ENCODE assay signal across 8 cellular contexts in the genomic region with DNA sequence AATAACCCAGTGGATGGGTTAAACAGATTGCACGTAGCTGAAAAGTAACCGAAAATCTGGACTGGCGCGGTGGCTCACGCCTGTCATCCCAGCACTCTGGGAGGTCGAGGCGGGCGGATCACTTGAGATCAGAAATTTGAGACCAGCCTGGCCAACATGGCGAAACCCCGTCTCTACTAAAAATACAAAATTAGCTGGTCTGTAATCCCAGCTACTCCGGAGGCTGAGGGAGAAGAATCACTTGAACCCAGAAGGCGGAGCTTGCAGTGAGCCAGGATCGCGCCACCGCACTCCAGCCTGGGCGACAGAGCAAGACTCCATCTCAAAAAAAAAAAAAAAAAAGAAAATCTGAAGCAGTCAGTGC. TPM values are rescaled to one million over a fixed set of nuclear protein-coding genes. Genes with fewer than 3 reads are reported as not detected.
DNase-seq lines count a peak whose midpoint lies in the region; ATAC-seq, FAIRE-seq and TF ChIP-seq lines count a peak whose summit lies in the region.
"Not testable (repeated sequence)": the region's sequence is repeated elsewhere in the genome, so short reads cannot be mapped to it uniquely, and the experiment has no call there.

No MANE protein-coding gene starts in this region.

- H3K79me2 ChIP-seq in Loucy (ENCODE audit: insufficient read depth, low read length) (peaks cover 37% of the 10 kb centered on the region), GM12878 (ENCODE audit: control insufficient read depth, insufficient read depth, low read length) (peaks cover 35% of the 10 kb centered on the region)

- ATAC-seq in GM21576 (IDR thresholded peaks at IDR 0.05; ENCODE audit: unreplicated experiment) (peak; percentile 5), T-helper 17 cell (peak; percentile 43), GM12878 (peak; percentile 48)
- not testable (repeated sequence) for ATAC-seq in gastroesophageal sphincter

- H2AFZ ChIP-seq in Loucy (ENCODE audit: low read length) (peak overlapping the region; percentile 88), GM12878 (ENCODE audit: control insufficient read depth, low read depth, low read length) (peak overlapping the region; percentile 95)

- H3K4me3 ChIP-seq in AG09309 (ENCODE audit: control insufficient read depth, low read depth, low read length): peak overlapping the region; percentile 96
- peak overlapping the region; percentile 86 for H3K4me3 ChIP-seq in Loucy (ENCODE audit: low read length, poor library complexity, severe bottlenecking)
- peak overlapping the region; percentile 97 for H3K4me3 ChIP-seq in GM12878
- peak overlapping the region; percentile 77 to 94 for H3K4me3 ChIP-seq in gastroesophageal sphincter
- H3K4me3 ChIP-seq in mucosa of stomach (ENCODE audit: low read length): peak overlapping the region; percentile 64

- TF ChIP-seq POLR2A in GM12878 (IDR thresholded peaks at IDR 0.05; ENCODE audit: low read depth, low read length); gastroesophageal sphincter (IDR thresholded peaks at IDR 0.05): not testable (repeated sequence)

- H3K4me1 ChIP-seq in Loucy (ENCODE audit: insufficient read depth, low read length, poor library complexity, severe bottlenecking): not testable (repeated sequence)
- H3K4me1 ChIP-seq in GM12878 (ENCODE audit: control insufficient read depth, insufficient read depth, low read length) (peaks cover 14% of the 10 kb centered on the region), gastroesophageal sphincter (peaks cover 3 to 45% (median 22%) of the 10 kb centered on the region in 3 donors), mucosa of stomach (ENCODE audit: control insufficient read depth, insufficient read depth, low read length) (peaks cover 26% of the 10 kb centered on the region)

- not testable (repeated sequence) for H3K36me3 Mint-ChIP-seq in T-helper 17 cell (ENCODE audit: low read depth)

- intact Hi-C loops in GM12878 (cut with micrococcal nuclease; ENCODE audit: unreplicated experiment): loop anchor here (5.0 kb wide), 1 partner anchor 67 kb away; a partner anchor contains a TSS

- H3K4me1 Mint-ChIP-seq in T-helper 17 cell: peaks cover 24% of the 10 kb centered on the region

- H4K20me1 ChIP-seq in Loucy (ENCODE audit: insufficient read depth, low read length, poor library complexity, severe bottlenecking): peaks cover 16% of the 10 kb centered on the region
- not testable (repeated sequence) for H4K20me1 ChIP-seq in GM12878 (ENCODE audit: control insufficient read depth, insufficient read depth)

- H3K9me3 ChIP-seq in Loucy (ENCODE audit: insufficient read depth, low read depth, low read length); T-helper 17 cell (ENCODE audit: control insufficient read depth, low read length, poor library complexity, severe bottlenecking); GM12878 (replicated peaks; ENCODE audit: control insufficient read depth, insufficient read depth, low read length); gastroesophageal sphincter; mucosa of stomach (ENCODE audit: control insufficient read depth, low read length): not testable (repeated sequence)

- H3K27ac ChIP-seq in GM12878 (ENCODE audit: control insufficient read depth, insufficient read depth) (peak overlapping the region; percentile 84), gastroesophageal sphincter (peak overlapping the region; percentile 30 to 99 (median 93))

- H3K27me3 Mint-ChIP-seq in T-helper 17 cell: not testable (repeated sequence)

- 2% methylated on average over 12 of the region's 16 CpGs for WGBS in GM12878 (ENCODE audit: insufficient coverage, insufficient replicate concordance, low lambda C conversion rate, missing lambda C conversion rate)
- WGBS in gastroesophageal sphincter (ENCODE audit: low coverage in 1 of 2), 2 donors: 0 to 2% methylated on average over 5 to 14 of the region's 16 CpGs

- not testable (repeated sequence) for TF ChIP-seq CTCF in AG09309 (IDR thresholded peaks at IDR 0.05; ENCODE audit: control insufficient read depth, insufficient read depth, low read depth, low read length, missing control alignments); Loucy (conservative IDR thresholded peaks at IDR 0.05; ENCODE audit: low read length); GM12878 (IDR thresholded peaks at IDR 0.05 in 2 of 3, conservative IDR thresholded peaks at IDR 0.05 in 1 of 3; ENCODE audit: control insufficient read depth in 2 of 3, extremely low read depth in 1 of 3, insufficient read depth in 1 of 3, low read depth in 3 of 3, low read length in 3 of 3); gastroesophageal sphincter (IDR thresholded peaks at IDR 0.05)

- FAIRE-seq in GM12878 (lab: Jason Lieb, UNC): peak; percentile 13

- SMC1A ChIA-PET in GM12878 (lab: Charles Lee; ENCODE audit: uncharacterized antibody, unreplicated experiment): not testable (repeated sequence)

- H3K4me3 Mint-ChIP-seq in T-helper 17 cell: peak overlapping the region; percentile 99

- H3F3A ChIP-seq in Loucy (ENCODE audit: low read depth): not testable (repeated sequence)

- peaks cover 14% of the 10 kb centered on the region; the same call in 1 of the 2 replicates for H3K36me3 ChIP-seq in Loucy (ENCODE audit: insufficient read depth, low read length)
- peaks cover 7 to 17% of the 10 kb centered on the region in 2 experiments for H3K36me3 ChIP-seq in GM12878 (ENCODE audit: control insufficient read depth in 2 of 2, insufficient read depth in 2 of 2, low read length in 1 of 2)
- peaks cover 0 to 21% of the 10 kb centered on the region in 2 donors for H3K36me3 ChIP-seq in gastroesophageal sphincter
- not testable (repeated sequence) for H3K36me3 ChIP-seq in mucosa of stomach (ENCODE audit: control insufficient read depth, insufficient read depth, low read length)

- CTCF ChIA-PET in GM12878 (lab: Yijun Ruan, JAX): interaction anchor here (0.6 to 2.0 kb wide), 13 partner anchors 10 to 436 kb away, joined by 3 to 14 read pairs (median 4); a partner anchor contains a TSS

- DNase-seq in AG09309 (ENCODE audit: low read depth); T-helper 17 cell; GM12878 (ENCODE audit: low read depth, low spot score): not testable (repeated sequence)
- DNase-seq in stimulated activated CD4-positive, alpha-beta T cell treated with anti-CD3 and anti-CD28 coated beads, Interleukin-2, amount 100 ng/mL, for 4 hours (ENCODE audit: low read depth): peak; percentile 16

- BruUV-seq in GM12878 (replicated peaks; lab: Mats Ljungman, UMichigan): not testable (repeated sequence)

- H3K9ac ChIP-seq in Loucy (ENCODE audit: low read depth, low read length, poor library complexity, severe bottlenecking) (peak overlapping the region; percentile 78), GM12878 (ENCODE audit: control insufficient read depth, insufficient read depth, low read length) (peak overlapping the region; percentile 92), mucosa of stomach (ENCODE audit: low read length) (peak overlapping the region; percentile 80)

- H3K4me2 ChIP-seq in Loucy (ENCODE audit: low read depth, low read length, poor library complexity, severe bottlenecking) (peak overlapping the region; percentile 68), GM12878 (ENCODE audit: control insufficient read depth, insufficient read depth) (peak overlapping the region; percentile 52)

- TF ChIP-seq EP300 in GM12878 (IDR thresholded peaks at IDR 0.05; ENCODE audit: borderline replicate concordance in 1 of 2, control insufficient read depth in 1 of 2, low read depth in 2 of 2, low read length in 2 of 2); gastroesophageal sphincter (IDR thresholded peaks at IDR 0.05): not testable (repeated sequence)

- not testable (repeated sequence) for H3K27me3 ChIP-seq in Loucy (ENCODE audit: insufficient read depth, low read length, poor library complexity, severe bottlenecking); GM12878 (replicated peaks in 1 of 2; ENCODE audit: control insufficient read depth in 2 of 2, insufficient read depth in 2 of 2, low read length in 1 of 2); gastroesophageal sphincter; mucosa of stomach (ENCODE audit: control insufficient read depth, insufficient read depth, low read length)

- in situ Hi-C loops in GM12878 (cut with MboI): not testable (repeated sequence)

- POLR2A ChIA-PET in GM12878 (lab: Charles Lee): interaction anchor here (0.6 to 2.6 kb wide), 16 partner anchors 10 to 917 kb away, joined by 3 to 15 read pairs (median 4); a partner anchor contains a TSS

- not testable (repeated sequence) for TF ChIP-seq RAD21 in GM12878 (IDR thresholded peaks at IDR 0.05; ENCODE audit: insufficient read depth, low read depth, low read length)

- RAD21 ChIA-PET in GM12878 (lab: Charles Lee; ENCODE audit: unreplicated experiment): interaction anchor here (1.0 to 2.3 kb wide), 6 partner anchors 14 to 277 kb away, joined by 3 to 15 read pairs (median 4); a partner anchor contains a TSS

- H3K9me2 ChIP-seq in Loucy (replicated peaks; ENCODE audit: low read depth, low read length): not testable (repeated sequence)

- H3K27ac Mint-ChIP-seq in T-helper 17 cell: peak overlapping the region; percentile 100

RNA-seq across cellular contexts. Expression of a gene that starts 0.7 kb away (rescaled TPM):
- total RNA-seq in T-helper 17 cell (100 to 1,000 TPM; 221 to 247 TPM), GM12878 (2014; rRNA removed) (36.0 and 42.2 TPM in 2 replicates), GM12878 (2014; rRNA removed; fragmentation: Illumina TruSeq; extraction: Trizol) (18.6 and 19.6 TPM in 2 replicates), GM12878 (2021) (52.6 and 67.9 TPM in 2 replicates), gastroesophageal sphincter (10 to 100 TPM; 12.0 to 66.8 (median 33.1) TPM)
- 329 and 384 TPM in 2 replicates for total RNA-seq in GM12878 (2013; cell fraction: nucleolus; rRNA removed)
- polyA plus RNA-seq in GM12878 (2011; ENCODE audit: low read depth): 30.5 TPM
- polyA plus RNA-seq in GM12878 (2011; rRNA removed) (15.7 and 22.4 TPM in 2 replicates), GM12878 (2014; fragmentation: Illumina TruSeq; extraction: Trizol) (4.3 and 16.8 TPM in 2 replicates), GM12878 (2014; fragmentation: Nextera tagmentation; extraction: Ambion mirVana) (under 1 TPM; 0.06 to 0.31 TPM), GM12878 (2014; rRNA removed) (67.1 and 81.0 TPM in 2 replicates), GM12878 (2016; fragmentation: Nextera tagmentation; extraction: Ambion mirVana) (1 to 10 TPM; 9.3 to 9.7 TPM)
- 15.6 and 34.3 TPM in 2 replicates for polyA plus RNA-seq in GM12878 (2011; cell fraction: cytosol; rRNA removed)
- 389 and 450 TPM in 2 replicates for polyA plus RNA-seq in GM12878 (2011; cell fraction: nucleus; rRNA removed)
- 67.7 and 99.0 TPM in 2 replicates for polyA plus RNA-seq in GM12878 (2012)
- 22.3 and 39.3 TPM in 2 replicates for polyA minus RNA-seq in GM12878 (2011; rRNA and poly(A)+ RNA removed)
- polyA minus RNA-seq in GM12878 (2011; cell fraction: cytosol; rRNA and poly(A)+ RNA removed): 7.5 and 8.7 TPM in 2 replicates
- polyA minus RNA-seq in GM12878 (2011; cell fraction: nucleus; rRNA and poly(A)+ RNA removed): 68.1 and 97.9 TPM in 2 replicates

RNA-seq across cellular contexts. Expression of a gene that starts 27.2 kb away (rescaled TPM):
- total RNA-seq in T-helper 17 cell (10 to 100 TPM; 11.6 to 14.4 TPM), GM12878 (2014; rRNA removed) (48.9 and 51.7 TPM in 2 replicates), GM12878 (2014; rRNA removed; fragmentation: Illumina TruSeq; extraction: Trizol) (47.3 and 48.0 TPM in 2 replicates), GM12878 (2021) (78.4 and 82.0 TPM in 2 replicates), gastroesophageal sphincter (10 to 100 TPM; 21.4 to 49.9 (median 31.6) TPM)
- total RNA-seq in GM12878 (2013; cell fraction: nucleolus; rRNA removed): 43.4 and 44.1 TPM in 2 replicates
- polyA plus RNA-seq in GM12878 (2011; ENCODE audit: low read depth): 17.3 TPM
- polyA plus RNA-seq in GM12878 (2011; rRNA removed) (59.8 and 66.8 TPM in 2 replicates), GM12878 (2014; fragmentation: Illumina TruSeq; extraction: Trizol) (61.6 and 75.6 TPM in 2 replicates), GM12878 (2014; fragmentation: Nextera tagmentation; extraction: Ambion mirVana) (10 to 100 TPM; 15.6 to 26.7 TPM), GM12878 (2014; rRNA removed) (62.1 and 75.1 TPM in 2 replicates), GM12878 (2016; fragmentation: Nextera tagmentation; extraction: Ambion mirVana) (10 to 100 TPM; 11.7 to 12.0 TPM)
- polyA plus RNA-seq in GM12878 (2011; cell fraction: cytosol; rRNA removed): 37.7 and 63.7 TPM in 2 replicates
- 38.2 and 65.1 TPM in 2 replicates for polyA plus RNA-seq in GM12878 (2011; cell fraction: nucleus; rRNA removed)
- 27.5 and 30.8 TPM in 2 replicates for polyA plus RNA-seq in GM12878 (2012)
- 27.9 and 34.6 TPM in 2 replicates for polyA minus RNA-seq in GM12878 (2011; rRNA and poly(A)+ RNA removed)
- polyA minus RNA-seq in GM12878 (2011; cell fraction: cytosol; rRNA and poly(A)+ RNA removed): 12.2 and 22.5 TPM in 2 replicates
- polyA minus RNA-seq in GM12878 (2011; cell fraction: nucleus; rRNA and poly(A)+ RNA removed): 10.4 and 20.6 TPM in 2 replicates
